12 cellular contexts compared by ENCODE assay signal in genomic region chr21:46100426-46100825, GRCh38. TPM values are rescaled to one million over a fixed set of nuclear protein-coding genes. Genes with fewer than 3 reads are reported as not detected.
DNase-seq lines count a peak whose midpoint lies in the region; ATAC-seq and TF ChIP-seq lines count a peak whose summit lies in the region.
"Had no signal": no experiment of that assay in that cellular context is flagged by ENCODE, and none has a peak within 500 bp of the region (broad histone marks: within the 10 kb centered on the region; RNA-seq: fewer than 3 reads in every experiment).

No MANE protein-coding gene starts in this region.

- DNase-seq in GM04504 (ENCODE audit: low read depth) (peak; percentile 69), hepatocyte (ENCODE audit: low spot score) (peak; percentile 5), NCI-H526 treated with DMSO at 0.1 percent for 48 hours (lab: John Stamatoyannopoulos, UW) (no peak), globus pallidus (ENCODE audit: low spot score) (no peak)
- DNase-seq: midbrain, NCI-H2227 treated with DMSO at 0.1 percent for 48 hours had no signal

- H3K27ac Mint-ChIP-seq in activated T-helper 17 cell treated with anti-CD3 and anti-CD28 coated beads, Interleukin-2, amount 50 U/mL, for 72 hours = no peak overlapping the region

- H3K27me3 ChIP-seq in hepatocyte (peaks cover 23% of the 10 kb centered on the region), skeletal muscle tissue (ENCODE audit: control insufficient read depth in 3 of 3, insufficient read depth in 3 of 3, low read length in 3 of 3) (peaks cover 11 to 23% (median 20%) of the 10 kb centered on the region in 3 donors)

- peaks cover 9% of the 10 kb centered on the region for H3K4me1 Mint-ChIP-seq in activated T-helper 17 cell treated with anti-CD3 and anti-CD28 coated beads, Interleukin-2, amount 50 U/mL, for 72 hours

- no peak overlapping the region for H3K9ac ChIP-seq in skeletal muscle tissue (ENCODE audit: low read depth in 1 of 3, low read length in 3 of 3)

- H3K9me3 ChIP-seq in hepatocyte (ENCODE audit: low read depth) = peaks cover 14% of the 10 kb centered on the region
- H3K9me3 ChIP-seq in skeletal muscle tissue (ENCODE audit: control insufficient read depth in 3 of 3, low read length in 3 of 3) = peaks cover 0 to 7% (median 4%) of the 10 kb centered on the region in 3 donors

- H3K4me2 ChIP-seq in hepatocyte = peak overlapping the region; percentile 95

- no peak overlapping the region for H3K4me3 ChIP-seq in hepatocyte
- peak overlapping the region; percentile 8 to 68 (median 35) for H3K4me3 ChIP-seq in skeletal muscle tissue (ENCODE audit: low read length in 3 of 3)

- H3K27ac ChIP-seq in hepatocyte (peak overlapping the region; percentile 87), skeletal muscle tissue (ENCODE audit: low read depth, low read length) (no peak overlapping the region)
- H3K27ac ChIP-seq: HL-60 had no signal

- peaks cover 23% of the 10 kb centered on the region for H4K20me1 ChIP-seq in hepatocyte (ENCODE audit: insufficient read depth, poor library complexity, severe bottlenecking)

- peaks cover 35% of the 10 kb centered on the region for H3K27me3 Mint-ChIP-seq in activated T-helper 17 cell treated with anti-CD3 and anti-CD28 coated beads, Interleukin-2, amount 50 U/mL, for 72 hours

- H3K79me2 ChIP-seq in hepatocyte = peaks cover 72% of the 10 kb centered on the region

- H2AFZ ChIP-seq in hepatocyte = no peak overlapping the region

- peaks cover 7% of the 10 kb centered on the region for H3K9me3 Mint-ChIP-seq in activated T-helper 17 cell treated with anti-CD3 and anti-CD28 coated beads, Interleukin-2, amount 50 U/mL, for 72 hours

- ATAC-seq in activated T-helper 17 cell treated with anti-CD3 and anti-CD28 coated beads, Interleukin-2, amount 50 U/mL, for 72 hours (replicated peaks) = no peak
- ATAC-seq in HG02678 (IDR thresholded peaks at IDR 0.05; ENCODE audit: unreplicated experiment) = no peak
- no peak for ATAC-seq in HG02885 (IDR thresholded peaks at IDR 0.05; ENCODE audit: poor library complexity, unreplicated experiment)

- H3K36me3 ChIP-seq in hepatocyte (replicated peaks; ENCODE audit: insufficient read depth, low read depth) = peaks cover 5% of the 10 kb centered on the region
- no peaks in the 10 kb centered on the region for H3K36me3 ChIP-seq in skeletal muscle tissue (ENCODE audit: control insufficient read depth in 3 of 3, insufficient read depth in 3 of 3, low read length in 3 of 3)

- no peaks in the 10 kb centered on the region for H3K9me2 ChIP-seq in hepatocyte (replicated peaks; ENCODE audit: insufficient read depth)

- peaks cover 6% of the 10 kb centered on the region for H3K4me1 ChIP-seq in hepatocyte (ENCODE audit: insufficient read depth)
- H3K4me1 ChIP-seq in skeletal muscle tissue (ENCODE audit: control insufficient read depth in 3 of 3, insufficient read depth in 3 of 3, low read length in 3 of 3) = peaks cover 0 to 6% (median 0%) of the 10 kb centered on the region in 3 donors

- no peak for TF ChIP-seq CTCF in hepatocyte (IDR thresholded peaks at IDR 0.05; ENCODE audit: poor library complexity)

- WGBS in hepatocyte (ENCODE audit: low lambda C conversion rate, missing lambda C conversion rate) = 69% methylated on average over 7 of the region's 7 CpGs

- peak overlapping the region; percentile 1 for H3K4me3 Mint-ChIP-seq in activated T-helper 17 cell treated with anti-CD3 and anti-CD28 coated beads, Interleukin-2, amount 50 U/mL, for 72 hours

- no peaks in the 10 kb centered on the region for H3K36me3 Mint-ChIP-seq in activated T-helper 17 cell treated with anti-CD3 and anti-CD28 coated beads, Interleukin-2, amount 50 U/mL, for 72 hours (ENCODE audit: low read depth)

RNA-seq across cellular contexts. Expression of gene COL6A2, which starts 2.5 kb away (rescaled TPM):
- total RNA-seq in activated T-helper 17 cell treated with anti-CD3 and anti-CD28 coated beads, Interleukin-2, amount 50 U/mL, for 72 hours = 10 to 100 TPM in 1 of 2 donors, 1 to 10 TPM in 1; 3.3 to 10.1 TPM
- total RNA-seq in hepatocyte = 389 and 509 TPM in 2 replicates
- polyA plus RNA-seq in hepatocyte = 832 and 940 TPM in 2 replicates
- total RNA-seq in skeletal muscle tissue = 459 TPM

RNA-seq across cellular contexts. Expression of gene FTCD, which starts 55.0 kb away (rescaled TPM):
- under 1 TPM in 1 of 2 donors, not detected in 1; 0.24 TPM for total RNA-seq in activated T-helper 17 cell treated with anti-CD3 and anti-CD28 coated beads, Interleukin-2, amount 50 U/mL, for 72 hours
- total RNA-seq in hepatocyte = 25.8 and 27.5 TPM in 2 replicates
- 60.9 and 76.8 TPM in 2 replicates for polyA plus RNA-seq in hepatocyte
- 0.52 TPM for total RNA-seq in skeletal muscle tissue
- total RNA-seq: T-helper 1 cell treated with Interleukin-12 subunit alpha and Interleukin-12 subunit beta and Interleukin-4 antibody, amounts not matched to agents 30 ng/mL and 1 ng/mL, for 36 hours had no signal

Comparison
In these comparisons a context has a peak if more than half of its experiments do, and no peak if none do; other contexts are left out.
1. DNase-seq: peak in GM04504 (single experiment) and hepatocyte (single experiment); none in NCI-H526 treated with DMSO at 0.1 percent for 48 hours (single experiment) and globus pallidus (single experiment).
2. RNA of gene COL6A2, which starts 2.5 kb away (total RNA-seq): 389 to 509 TPM in hepatocyte and 459 TPM in skeletal muscle tissue (single experiment); 3.3 to 10.1 TPM in activated T-helper 17 cell treated with anti-CD3 and anti-CD28 coated beads, Interleukin-2, amount 50 U/mL, for 72 hours; every median in the first group is over 10 times any median in the second.
3. RNA of gene FTCD, which starts 55.0 kb away (total RNA-seq): 25.8 to 27.5 TPM in hepatocyte; 0.52 TPM in skeletal muscle tissue (single experiment) and 0.24 TPM in activated T-helper 17 cell treated with anti-CD3 and anti-CD28 coated beads, Interleukin-2, amount 50 U/mL, for 72 hours; every median in the first group is over 10 times any median in the second.